In genomic region chr2:20676353-20677215, GRCh38 we compare ENCODE assay signal across 10 cellular contexts. TPM values are rescaled to one million over a fixed set of nuclear protein-coding genes. Genes with fewer than 3 reads are reported as not detected.
A peak's percentile ranks its signal among the peaks of the same experiment; 100 is the strongest.
DNase-seq lines count a peak whose midpoint lies in the region; ATAC-seq and TF ChIP-seq lines count a peak whose summit lies in the region.
"Had no signal": no experiment of that assay in that cellular context is flagged by ENCODE, and none has a peak within 500 bp of the region (broad histone marks: within the 10 kb centered on the region; RNA-seq: fewer than 3 reads in every experiment).

No MANE protein-coding gene starts in this region.

- H3K9ac ChIP-seq in mesenchymal stem cell (ENCODE audit: low read length): no peak overlapping the region

- DNase-seq in GM06990 (ENCODE audit: extremely low read depth, insufficient read length) (peak; percentile 75), heart left ventricle (no peak), cerebellar nuclear complex (lab: John Stamatoyannopoulos, UW) (no peak), mesenchymal stem cell (no peak), NCI-H1694 treated with DMSO at 0.1 percent for 48 hours (lab: John Stamatoyannopoulos, UW) (no peak)
- no peak for DNase-seq in activated naive CD8-positive, alpha-beta T cell treated with anti-CD3 and anti-CD28 coated beads, Interleukin-2, amount 50 U/mL, for 24 hours

- no peak overlapping the region for H2BK5ac ChIP-seq in mesenchymal stem cell (ENCODE audit: low read depth, low read length, poor library complexity, severe bottlenecking)

- H3K4me3 Mint-ChIP-seq in activated naive CD8-positive, alpha-beta T cell treated with anti-CD3 and anti-CD28 coated beads, Interleukin-2, amount 50 U/mL, for 24 hours: no peak overlapping the region
- H3K4me3 Mint-ChIP-seq: stimulated activated naive CD8-positive, alpha-beta T cell treated with anti-CD3 and anti-CD28 coated beads, Interleukin-15, Interleukin-2, amounts not matched to agents 100 ng/mL and 50 ng/mL, for 24 hours had no signal

- intact Hi-C loops in heart left ventricle (cut with DNase I): no loop called here

- peak; percentile 83 for ATAC-seq in GM21390 (IDR thresholded peaks at IDR 0.05; ENCODE audit: unreplicated experiment)
- ATAC-seq in HG03457 (IDR thresholded peaks at IDR 0.05; ENCODE audit: unreplicated experiment): peak; percentile 82
- peak; percentile 54 to 68 (median 62) for ATAC-seq in heart left ventricle
- no peak for ATAC-seq in activated naive CD8-positive, alpha-beta T cell treated with anti-CD3 and anti-CD28 coated beads, Interleukin-2, amount 50 U/mL, for 24 hours

- H3K27ac ChIP-seq in heart left ventricle: peak overlapping the region in 7 of 12 donors; percentile 32 to 81 (median 59)
- no peak overlapping the region for H3K27ac ChIP-seq in mesenchymal stem cell (ENCODE audit: low read length, poor library complexity, severe bottlenecking)

- peaks cover 8% of the 10 kb centered on the region for H3K4me1 Mint-ChIP-seq in activated naive CD8-positive, alpha-beta T cell treated with anti-CD3 and anti-CD28 coated beads, Interleukin-2, amount 50 U/mL, for 24 hours

- H3K27ac Mint-ChIP-seq in activated naive CD8-positive, alpha-beta T cell treated with anti-CD3 and anti-CD28 coated beads, Interleukin-2, amount 50 U/mL, for 24 hours: no peak overlapping the region
- H3K27ac Mint-ChIP-seq: stimulated activated naive CD8-positive, alpha-beta T cell treated with anti-CD3 and anti-CD28 coated beads, Interleukin-15, Interleukin-2, amounts not matched to agents 100 ng/mL and 50 ng/mL, for 24 hours had no signal

- no peak overlapping the region for H3K4ac ChIP-seq in mesenchymal stem cell (ENCODE audit: low read depth in 1 of 2, low read length in 2 of 2)

- WGBS in heart left ventricle, 4 donors: 76 to 85% (median 82%) methylated on average over 11 to 12 of the region's 12 CpGs
- 89% methylated on average over 12 of the region's 12 CpGs for WGBS in mesenchymal stem cell

- H3K36me3 ChIP-seq in GM06990 (ENCODE audit: control insufficient read depth, insufficient read depth, low read length): no peaks in the 10 kb centered on the region
- peaks cover 0 to 12% (median 0%) of the 10 kb centered on the region in 9 donors for H3K36me3 ChIP-seq in heart left ventricle
- peaks cover 16 to 52% of the 10 kb centered on the region in 2 experiments for H3K36me3 ChIP-seq in mesenchymal stem cell (ENCODE audit: control insufficient read depth in 1 of 2, insufficient read depth in 2 of 2, low read depth in 1 of 2, low read length in 2 of 2)

- no peak overlapping the region for H2BK120ac ChIP-seq in mesenchymal stem cell (ENCODE audit: low read depth, low read length)

- no peak overlapping the region for H2BK15ac ChIP-seq in mesenchymal stem cell (ENCODE audit: low read depth, poor library complexity, severe bottlenecking)

- H3K79me1 ChIP-seq in mesenchymal stem cell (replicated peaks; ENCODE audit: low read length, poor library complexity, severe bottlenecking): peaks cover 4% of the 10 kb centered on the region

- H3K4me1 ChIP-seq in heart left ventricle (peaks cover 0 to 34% (median 15%) of the 10 kb centered on the region in 12 donors), mesenchymal stem cell (ENCODE audit: control insufficient read depth, insufficient read depth, low read depth, low read length) (peaks cover 34% of the 10 kb centered on the region)

- H3K27me3 Mint-ChIP-seq in activated naive CD8-positive, alpha-beta T cell treated with anti-CD3 and anti-CD28 coated beads, Interleukin-2, amount 50 U/mL, for 24 hours: peaks cover 16% of the 10 kb centered on the region

- H3K4me2 ChIP-seq in mesenchymal stem cell (ENCODE audit: low read length, poor library complexity, severe bottlenecking): no peak overlapping the region

- H3K18ac ChIP-seq in mesenchymal stem cell (ENCODE audit: low read depth in 1 of 2, low read length in 2 of 2): no peak overlapping the region

- H3K4me3 ChIP-seq in GM06990 (replicated peaks; ENCODE audit: low read depth, low read length): no peak overlapping the region
- no peak overlapping the region for H3K4me3 ChIP-seq in heart left ventricle
- H3K4me3 ChIP-seq in mesenchymal stem cell (ENCODE audit: insufficient read depth in 1 of 2, low read depth in 1 of 2, low read length in 2 of 2): no peak overlapping the region

- TF ChIP-seq POLR2A in heart left ventricle (IDR thresholded peaks at IDR 0.05): no peak

- no peak overlapping the region for H4K91ac ChIP-seq in mesenchymal stem cell (ENCODE audit: low read length)

- H2AK5ac ChIP-seq in mesenchymal stem cell (ENCODE audit: low read length, severe bottlenecking): no peak overlapping the region

- no peaks in the 10 kb centered on the region for H3K9me3 ChIP-seq in heart left ventricle
- H3K9me3 ChIP-seq in mesenchymal stem cell (ENCODE audit: control insufficient read depth, low read length): no peaks in the 10 kb centered on the region

- H4K8ac ChIP-seq in mesenchymal stem cell (ENCODE audit: low read length): no peak overlapping the region

- no peak overlapping the region for H3K23ac ChIP-seq in mesenchymal stem cell (ENCODE audit: low read length in 2 of 2)

- H3K14ac ChIP-seq in mesenchymal stem cell (ENCODE audit: low read length in 2 of 2): no peak overlapping the region

- TF ChIP-seq CTCF in GM06990 (IDR thresholded peaks at IDR 0.05; ENCODE audit: insufficient read depth, low read length, poor library complexity, severe bottlenecking): peak; percentile 44
- peak in 4 of 12 donors; percentile 8 to 29 (median 19) for TF ChIP-seq CTCF in heart left ventricle (IDR thresholded peaks at IDR 0.05)

- H2BK12ac ChIP-seq in mesenchymal stem cell (ENCODE audit: low read length in 2 of 2): no peak overlapping the region

- H2AFZ ChIP-seq in mesenchymal stem cell (ENCODE audit: low read depth, low read length): no peak overlapping the region

- H3K36me3 Mint-ChIP-seq in activated naive CD8-positive, alpha-beta T cell treated with anti-CD3 and anti-CD28 coated beads, Interleukin-2, amount 50 U/mL, for 24 hours (ENCODE audit: low read depth): peaks cover 2% of the 10 kb centered on the region
- H3K36me3 Mint-ChIP-seq: brain had no signal

- H3K27me3 ChIP-seq in GM06990 (replicated peaks; ENCODE audit: control insufficient read depth, insufficient read depth, low read length) (no peaks in the 10 kb centered on the region), heart left ventricle (peaks cover 0 to 27% (median 19%) of the 10 kb centered on the region in 9 donors), mesenchymal stem cell (ENCODE audit: control insufficient read depth in 1 of 2, insufficient read depth in 1 of 2, low read length in 2 of 2) (peaks cover 0 to 27% of the 10 kb centered on the region in 2 experiments)

- H3K9me3 Mint-ChIP-seq in activated naive CD8-positive, alpha-beta T cell treated with anti-CD3 and anti-CD28 coated beads, Interleukin-2, amount 50 U/mL, for 24 hours: no peaks in the 10 kb centered on the region
- H3K9me3 Mint-ChIP-seq: stimulated activated naive CD8-positive, alpha-beta T cell treated with anti-CD3 and anti-CD28 coated beads, Interleukin-15, Interleukin-2, amounts not matched to agents 100 ng/mL and 50 ng/mL, for 24 hours had no signal

RNA-seq across cellular contexts. Expression of gene GDF7, which starts 9.6 kb away (rescaled TPM):
- 1 to 10 TPM in 2 of 9 donors, under 1 TPM in 7; 0.14 to 1.6 (median 0.56) TPM for total RNA-seq in heart left ventricle
- under 1 TPM; 0.22 to 0.30 TPM for polyA plus RNA-seq in heart left ventricle
- polyA plus RNA-seq in mesenchymal stem cell (2013, experiment 1 of 2): 0.23 TPM
- 0.25 TPM for polyA plus RNA-seq in mesenchymal stem cell (2013, experiment 2 of 2)

RNA-seq across cellular contexts. Expression of gene HS1BP3, which starts 25.7 kb away (rescaled TPM):
- total RNA-seq in heart left ventricle: 10 to 100 TPM; 12.7 to 23.7 (median 17.9) TPM
- 10 to 100 TPM; 21.0 to 23.7 TPM for polyA plus RNA-seq in heart left ventricle
- 42.4 TPM for polyA plus RNA-seq in mesenchymal stem cell (2013, experiment 1 of 2)
- 39.8 TPM for polyA plus RNA-seq in mesenchymal stem cell (2013, experiment 2 of 2)
